ENCODE assay signal across 8 cellular contexts in genomic region chr3:143119974-143120715, GRCh38. TPM values are rescaled to one million over a fixed set of nuclear protein-coding genes. Genes with fewer than 3 reads are reported as not detected.
DNase-seq lines count a peak whose midpoint lies in the region; ATAC-seq and TF ChIP-seq lines count a peak whose summit lies in the region.

No MANE protein-coding gene starts in this region.

- POLR2A ChIA-PET in CD4-positive, alpha-beta T cell (lab: Charles Lee) = interaction anchor here (0.6 to 3.6 kb wide), 8 partner anchors 51 to 554 kb away, joined by 3 to 12 read pairs (median 5); partner anchors contain the start of gene U2SURP

- intact Hi-C loops in CD4-positive, alpha-beta T cell (cut with DNase I, micrococcal nuclease) = loop anchor here (2.0 to 10.0 kb wide), 10 partner anchors 51 to 855 kb away; partner anchors contain the start of genes DIPK2A (in 1 of the 2) and U2SURP (in 1 of the 2)

- peaks cover 7% of the 10 kb centered on the region for H3K36me3 ChIP-seq in HUES64 (ENCODE audit: insufficient read depth, low read length)
- no peaks in the 10 kb centered on the region for H3K36me3 ChIP-seq in endodermal cell (ENCODE audit: control insufficient read depth, insufficient read depth, low read length)
- no peaks in the 10 kb centered on the region for H3K36me3 ChIP-seq in mucosa of stomach (ENCODE audit: control insufficient read depth, insufficient read depth, low read length)

- H3K9me3 ChIP-seq in CD4-positive, alpha-beta T cell (ENCODE audit: control insufficient read depth, low read length) = no peaks in the 10 kb centered on the region
- H3K9me3 ChIP-seq in HUES64 (ENCODE audit: insufficient read depth, low read depth, low read length) (no peaks in the 10 kb centered on the region), endodermal cell (ENCODE audit: control insufficient read depth, low read length) (no peaks in the 10 kb centered on the region), mucosa of stomach (ENCODE audit: control insufficient read depth, low read length) (no peaks in the 10 kb centered on the region)

- peak overlapping the region; percentile 55 for H3K27ac Mint-ChIP-seq in CD4-positive, alpha-beta T cell
- H3K27ac Mint-ChIP-seq in endodermal cell = no peak overlapping the region

- WGBS in HUES64 = under 1% methylated on average over 85 of the region's 85 CpGs
- 0 to 2% methylated on average over 24 to 85 of the region's 85 CpGs for WGBS in endodermal cell (ENCODE audit: insufficient coverage in 1 of 2, insufficient read length in 1 of 2), 2 experiments

- no peaks in the 10 kb centered on the region for H3K27me3 Mint-ChIP-seq in CD4-positive, alpha-beta T cell
- H3K27me3 Mint-ChIP-seq in endodermal cell (ENCODE audit: insufficient read depth) = peaks cover 16% of the 10 kb centered on the region

- peak overlapping the region; percentile 35 for H3K27ac ChIP-seq in CD4-positive, alpha-beta T cell (ENCODE audit: low read depth, low read length)
- H3K27ac ChIP-seq in HUES64 (ENCODE audit: low read depth, low read length) = no peak overlapping the region
- H3K27ac ChIP-seq in endodermal cell (ENCODE audit: low read depth, low read length) = no peak overlapping the region
- peak overlapping the region; percentile 35 for H3K27ac ChIP-seq in substantia nigra (ENCODE audit: low read depth, low read length, poor library complexity, severe bottlenecking)

- H3K36me3 Mint-ChIP-seq in CD4-positive, alpha-beta T cell (ENCODE audit: low read depth) = peaks cover 11% of the 10 kb centered on the region
- peaks cover 5% of the 10 kb centered on the region for H3K36me3 Mint-ChIP-seq in endodermal cell (ENCODE audit: low read depth)

- H3K27me3 ChIP-seq in CD4-positive, alpha-beta T cell (ENCODE audit: control insufficient read depth, insufficient read depth, low read length) = no peaks in the 10 kb centered on the region
- H3K27me3 ChIP-seq in HUES64 (ENCODE audit: insufficient read depth, low read length) = peaks cover 41% of the 10 kb centered on the region
- H3K27me3 ChIP-seq in endodermal cell (ENCODE audit: control insufficient read depth, insufficient read depth, low read length, poor library complexity, severe bottlenecking) = peaks cover 27% of the 10 kb centered on the region
- H3K27me3 ChIP-seq in mucosa of stomach (ENCODE audit: control insufficient read depth, insufficient read depth, low read length) = peaks cover 41% of the 10 kb centered on the region

- H3K4me1 ChIP-seq in HUES64 (ENCODE audit: insufficient read depth, low read length) = peaks cover 12% of the 10 kb centered on the region
- no peaks in the 10 kb centered on the region for H3K4me1 ChIP-seq in endodermal cell (ENCODE audit: control insufficient read depth, insufficient read depth, low read length)
- H3K4me1 ChIP-seq in mucosa of stomach (ENCODE audit: control insufficient read depth, insufficient read depth, low read length) = peaks cover 14% of the 10 kb centered on the region

- H3K4me1 Mint-ChIP-seq in CD4-positive, alpha-beta T cell (ENCODE audit: low read depth) = peaks cover 52% of the 10 kb centered on the region
- peaks cover 23% of the 10 kb centered on the region for H3K4me1 Mint-ChIP-seq in endodermal cell

- H3K4me3 Mint-ChIP-seq in CD4-positive, alpha-beta T cell = peak overlapping the region; percentile 95
- peak overlapping the region; percentile 79 for H3K4me3 Mint-ChIP-seq in endodermal cell

- no peak for TF ChIP-seq CTCF in CD4-positive, alpha-beta T cell (IDR thresholded peaks at IDR 0.05)
- TF ChIP-seq CTCF in endodermal cell (conservative IDR thresholded peaks at IDR 0.05) = peak; percentile 33

- peak; percentile 19 for ATAC-seq in CD4-positive, alpha-beta T cell (ENCODE audit: poor library complexity)
- ATAC-seq in GM21367 (IDR thresholded peaks at IDR 0.05; ENCODE audit: unreplicated experiment) = peak; percentile 3

- H3K9me3 Mint-ChIP-seq in CD4-positive, alpha-beta T cell = no peaks in the 10 kb centered on the region
- H3K9me3 Mint-ChIP-seq in endodermal cell = no peaks in the 10 kb centered on the region

- peak overlapping the region; percentile 97 for H3K4me3 ChIP-seq in HUES64 (ENCODE audit: low read length)
- peak overlapping the region; percentile 79 for H3K4me3 ChIP-seq in endodermal cell (ENCODE audit: low read length)
- peak overlapping the region; percentile 14 for H3K4me3 ChIP-seq in mucosa of stomach (ENCODE audit: low read length)

- peak in 9 of 10 experiments; percentile 4 to 48 (median 22) for DNase-seq in CD4-positive, alpha-beta T cell
- DNase-seq in activated CD4-positive, alpha-beta T cell treated with anti-CD3 and anti-CD28 coated beads for 48 hours = peak; percentile 47
- peak; percentile 78 for DNase-seq in endodermal cell
- peak in 4 of 49 donors; percentile 25 to 41 (median 34) for DNase-seq in substantia nigra (lab: John Stamatoyannopoulos, UW)
- no peak for DNase-seq in NCI-H2029 (lab: John Stamatoyannopoulos, UW)

- H3K9ac ChIP-seq in HUES64 (ENCODE audit: low read depth, low read length) = peak overlapping the region; percentile 57
- no peak overlapping the region for H3K9ac ChIP-seq in endodermal cell (ENCODE audit: extremely low read depth, low read length, poor library complexity, severe bottlenecking)
- H3K9ac ChIP-seq in mucosa of stomach (ENCODE audit: low read length) = no peak overlapping the region

- CTCF ChIA-PET in CD4-positive, alpha-beta T cell (lab: Charles Lee) = interaction anchor here (1.2 kb wide), 1 partner anchor 51 kb away, joined by 3 read pairs; no protein-coding TSS in a partner anchor

RNA-seq across cellular contexts. Expression of gene CHST2, which starts 0.6 kb away (rescaled TPM):
- 1 to 10 TPM; 2.0 TPM for total RNA-seq in CD4-positive, alpha-beta T cell
- 9.5 TPM for polyA plus RNA-seq in HUES64 (2013, experiment 1 of 2)
- 11.5 TPM for polyA plus RNA-seq in HUES64 (2013, experiment 2 of 2)
- 1 to 10 TPM; 3.4 to 7.2 TPM for total RNA-seq in endodermal cell
- polyA plus RNA-seq in endodermal cell (2013, experiment 1 of 2) = 5.2 TPM
- polyA plus RNA-seq in endodermal cell (2013, experiment 2 of 2) = 5.1 TPM

Comparison
In these comparisons a context has a peak if more than half of its experiments do, and no peak if none do; other contexts are left out.
1. H3K27ac ChIP-seq: peak in CD4-positive, alpha-beta T cell (single experiment) and substantia nigra (single experiment); none in HUES64 (single experiment) and endodermal cell (single experiment).
2. H3K4me3 ChIP-seq: peak in every context shown above with its lines; median percentile 97 in HUES64; 79 in endodermal cell; 14 in mucosa of stomach.